ENCODE assay signal across 8 cellular contexts in genomic region chr19:10769533-10770491, GRCh38. TPM values are rescaled to one million over a fixed set of nuclear protein-coding genes. Genes with fewer than 3 reads are reported as not detected.
DNase-seq lines count a peak whose midpoint lies in the region; ATAC-seq and TF ChIP-seq lines count a peak whose summit lies in the region.

No MANE protein-coding gene starts in this region.

- H3K27me3 ChIP-seq in ACC112 (ENCODE audit: insufficient read depth, low read length) (no peaks in the 10 kb centered on the region), thoracic aorta (replicated peaks; ENCODE audit: insufficient read depth) (no peaks in the 10 kb centered on the region)

- ATAC-seq in left lobe of liver: peak; percentile 79
- no peak for ATAC-seq in thoracic aorta (ENCODE audit: insufficient number of reproducible peaks, low FRiP score, low read depth)
- ATAC-seq in GM21723 (IDR thresholded peaks at IDR 0.05; ENCODE audit: unreplicated experiment): no peak
- no peak for ATAC-seq in GM19328 (IDR thresholded peaks at IDR 0.05; ENCODE audit: unreplicated experiment)

- H3K9me3 Mint-ChIP-seq in IgD-negative memory B cell: no peaks in the 10 kb centered on the region

- no peak overlapping the region for H2AFZ ChIP-seq in ACC112 (ENCODE audit: low read length, unreplicated experiment)

- H3K36me3 Mint-ChIP-seq in IgD-negative memory B cell: peaks cover 1% of the 10 kb centered on the region

- H3K79me2 ChIP-seq in ACC112 (ENCODE audit: control insufficient read depth, insufficient read depth, low read length, unreplicated experiment): peaks cover 34% of the 10 kb centered on the region

- H3K9me3 ChIP-seq in thoracic aorta: no peaks in the 10 kb centered on the region

- DNase-seq in cerebellar cortex (ENCODE audit: low spot score) (peak; percentile 83), left lobe of liver (ENCODE audit: low spot score) (peak; percentile 78), thoracic aorta (ENCODE audit: low spot score) (no peak), GM20000 (ENCODE audit: low spot score) (no peak)

- no peak overlapping the region for H3K4me3 Mint-ChIP-seq in IgD-negative memory B cell

- H3K4me3 ChIP-seq in ACC112 (ENCODE audit: low read depth, low read length): no peak overlapping the region
- no peak overlapping the region for H3K4me3 ChIP-seq in thoracic aorta

- peaks cover 21% of the 10 kb centered on the region for H3K4me1 ChIP-seq in ACC112 (ENCODE audit: control insufficient read depth, insufficient read depth, low read length, unreplicated experiment)
- peaks cover 34 to 54% of the 10 kb centered on the region in 2 donors for H3K4me1 ChIP-seq in thoracic aorta (ENCODE audit: control insufficient read depth in 1 of 2, low read depth in 2 of 2)

- H3K27ac Mint-ChIP-seq in IgD-negative memory B cell: peak overlapping the region; percentile 69 to 97 (median 90)

- TF ChIP-seq CTCF in thoracic aorta (IDR thresholded peaks at IDR 0.05) (peak; percentile 40), GM20000 (IDR thresholded peaks at IDR 0.05; ENCODE audit: extremely low read depth, missing control alignments) (no peak)

- peaks cover 19 to 32% (median 22%) of the 10 kb centered on the region in 3 donors for H3K4me1 Mint-ChIP-seq in IgD-negative memory B cell

- H3K36me3 ChIP-seq in ACC112 (ENCODE audit: insufficient read depth, low read length): no peaks in the 10 kb centered on the region
- peaks cover 10% of the 10 kb centered on the region for H3K36me3 ChIP-seq in thoracic aorta

- peak overlapping the region; percentile 29; the same call in 1 of the 2 replicates for H3K27ac ChIP-seq in ACC112 (ENCODE audit: low read depth, low read length)
- peak overlapping the region; percentile 18 to 48 for H3K27ac ChIP-seq in thoracic aorta

- no peaks in the 10 kb centered on the region for H3K27me3 Mint-ChIP-seq in IgD-negative memory B cell

RNA-seq across cellular contexts. Expression of gene DNM2, which starts 51.9 kb away (rescaled TPM):
- polyA plus RNA-seq in IgD-negative memory B cell: 109 TPM
- total RNA-seq in left lobe of liver (64.8 TPM), thoracic aorta (100 to 1,000 TPM; 153 to 195 TPM)

Comparison
In these comparisons a context has a peak if more than half of its experiments do, and no peak if none do; other contexts are left out.
1. DNase-seq: peak in cerebellar cortex (single experiment) and left lobe of liver (single experiment); none in thoracic aorta (single experiment) and GM20000 (single experiment).